Comparison of ENCODE assay signal across 1 cellular context in genomic region chrX:120549483-120550452, GRCh38.
TF ChIP-seq lines count a peak whose summit lies in the region.

No MANE protein-coding gene starts in this region.

TF ChIP-seq in K562, 482 proteins besides CTCF, POLR2A, EP300 and RAD21 (continued from another document and continues in another):
- TF ChIP-seq ELF4 (CRISPR knock-in tag; IDR thresholded peaks at IDR 0.05) = peak; percentile 67; the same call in 1 of the 2 replicates
- TF ChIP-seq DDX20 (tag; IDR thresholded peaks at IDR 0.05; ENCODE audit: low read depth) = no peak
- TF ChIP-seq CBFA2T2 (conservative IDR thresholded peaks at IDR 0.05) = peak; percentile 60
- no peak for TF ChIP-seq FOXP1 (CRISPR knock-in tag; IDR thresholded peaks at IDR 0.05)
- TF ChIP-seq DLX4 (CRISPR knock-in tag; IDR thresholded peaks at IDR 0.05) = no peak
- TF ChIP-seq, protein P1, sequence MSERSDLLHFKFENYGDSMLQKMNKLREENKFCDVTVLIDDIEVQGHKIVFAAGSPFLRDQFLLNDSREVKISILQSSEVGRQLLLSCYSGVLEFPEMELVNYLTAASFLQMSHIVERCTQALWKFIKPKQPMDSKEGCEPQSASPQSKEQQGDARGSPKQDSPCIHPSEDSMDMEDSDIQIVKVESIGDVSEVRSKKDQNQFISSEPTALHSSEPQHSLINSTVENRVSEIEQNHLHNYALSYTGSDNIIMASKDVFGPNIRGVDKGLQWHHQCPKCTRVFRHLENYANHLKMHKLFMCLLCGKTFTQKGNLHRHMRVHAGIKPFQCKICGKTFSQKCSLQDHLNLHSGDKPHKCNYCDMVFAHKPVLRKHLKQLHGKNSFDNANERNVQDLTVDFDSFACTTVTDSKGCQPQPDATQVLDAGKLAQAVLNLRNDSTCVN (CRISPR knock-in tag; IDR thresholded peaks at IDR 0.05) = 0 out of 2 replicates have a peak, but pooled peaks have one; percentile 33
- TF ChIP-seq SRSF7 (optimal IDR thresholded peaks at IDR 0.05; ENCODE audit: low read depth, low read length) = no peak
- TF ChIP-seq ZNF780A (CRISPR knock-in tag; IDR thresholded peaks at IDR 0.05) = no peak
- TF ChIP-seq ZNF707 (CRISPR knock-in tag; conservative IDR thresholded peaks at IDR 0.05) = no peak
- TF ChIP-seq ZFP36 (IDR thresholded peaks at IDR 0.05; ENCODE audit: low read depth, low read length, partially characterized antibody) = no peak
- TF ChIP-seq SPI1 (IDR thresholded peaks at IDR 0.05; ENCODE audit: borderline replicate concordance, low read depth, low read length) = no peak
- 0 out of 2 replicates have a peak, but pooled peaks have one; percentile 35 for TF ChIP-seq ZNF592 (IDR thresholded peaks at IDR 0.05)
- no peak for TF ChIP-seq NFIC (IDR thresholded peaks at IDR 0.05)
- TF ChIP-seq ZBTB2 (IDR thresholded peaks at IDR 0.05) = no peak
- TF ChIP-seq TCF7L2 (IDR thresholded peaks at IDR 0.05; ENCODE audit: low read depth, low read length) = no peak
- peak; percentile 100 for TF ChIP-seq FOSL1 (tag; conservative IDR thresholded peaks at IDR 0.05)
- TF ChIP-seq BCOR (IDR thresholded peaks at IDR 0.05) = no peak
- TF ChIP-seq, protein P2, sequence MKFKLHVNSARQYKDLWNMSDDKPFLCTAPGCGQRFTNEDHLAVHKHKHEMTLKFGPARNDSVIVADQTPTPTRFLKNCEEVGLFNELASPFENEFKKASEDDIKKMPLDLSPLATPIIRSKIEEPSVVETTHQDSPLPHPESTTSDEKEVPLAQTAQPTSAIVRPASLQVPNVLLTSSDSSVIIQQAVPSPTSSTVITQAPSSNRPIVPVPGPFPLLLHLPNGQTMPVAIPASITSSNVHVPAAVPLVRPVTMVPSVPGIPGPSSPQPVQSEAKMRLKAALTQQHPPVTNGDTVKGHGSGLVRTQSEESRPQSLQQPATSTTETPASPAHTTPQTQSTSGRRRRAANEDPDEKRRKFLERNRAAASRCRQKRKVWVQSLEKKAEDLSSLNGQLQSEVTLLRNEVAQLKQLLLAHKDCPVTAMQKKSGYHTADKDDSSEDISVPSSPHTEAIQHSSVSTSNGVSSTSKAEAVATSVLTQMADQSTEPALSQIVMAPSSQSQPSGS (CRISPR knock-in tag; IDR thresholded peaks at IDR 0.05) = no peak
- no peak for TF ChIP-seq HNRNPLL (IDR thresholded peaks at IDR 0.05; ENCODE audit: low read depth, low read length, poor library complexity, severe bottlenecking)
- TF ChIP-seq GABPB2 (CRISPR knock-in tag; conservative IDR thresholded peaks at IDR 0.05) = no peak
- TF ChIP-seq SP1 (CRISPR knock-in tag; IDR thresholded peaks at IDR 0.05) = 0 out of 2 replicates have a peak, but pooled peaks have one; percentile 33
- no peak for TF ChIP-seq TFAM (CRISPR knock-in tag; conservative IDR thresholded peaks at IDR 0.05)
- TF ChIP-seq ZNF143 (CRISPR knock-in tag; IDR thresholded peaks at IDR 0.05) = no peak
- TF ChIP-seq CBX5 (IDR thresholded peaks at IDR 0.05; ENCODE audit: borderline replicate concordance, low read depth) = no peak
- no peak for TF ChIP-seq MYC (IDR thresholded peaks at IDR 0.05; ENCODE audit: low read depth, low read length)
- TF ChIP-seq MYC (CRISPR knock-in tag; IDR thresholded peaks at IDR 0.05; ENCODE audit: borderline replicate concordance, low read depth) = no peak
- TF ChIP-seq, protein P3, sequence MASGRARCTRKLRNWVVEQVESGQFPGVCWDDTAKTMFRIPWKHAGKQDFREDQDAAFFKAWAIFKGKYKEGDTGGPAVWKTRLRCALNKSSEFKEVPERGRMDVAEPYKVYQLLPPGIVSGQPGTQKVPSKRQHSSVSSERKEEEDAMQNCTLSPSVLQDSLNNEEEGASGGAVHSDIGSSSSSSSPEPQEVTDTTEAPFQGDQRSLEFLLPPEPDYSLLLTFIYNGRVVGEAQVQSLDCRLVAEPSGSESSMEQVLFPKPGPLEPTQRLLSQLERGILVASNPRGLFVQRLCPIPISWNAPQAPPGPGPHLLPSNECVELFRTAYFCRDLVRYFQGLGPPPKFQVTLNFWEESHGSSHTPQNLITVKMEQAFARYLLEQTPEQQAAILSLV (tag; IDR thresholded peaks at IDR 0.05) = no peak
- TF ChIP-seq ZKSCAN8 (CRISPR knock-in tag; IDR thresholded peaks at IDR 0.05) = no peak
- TF ChIP-seq KAT2B (IDR thresholded peaks at IDR 0.05; ENCODE audit: low read depth, low read length) = no peak
- no peak for TF ChIP-seq NRF1 (conservative IDR thresholded peaks at IDR 0.05 in 1 of 2, IDR thresholded peaks at IDR 0.05 in 1 of 2)
- TF ChIP-seq, protein P4, sequence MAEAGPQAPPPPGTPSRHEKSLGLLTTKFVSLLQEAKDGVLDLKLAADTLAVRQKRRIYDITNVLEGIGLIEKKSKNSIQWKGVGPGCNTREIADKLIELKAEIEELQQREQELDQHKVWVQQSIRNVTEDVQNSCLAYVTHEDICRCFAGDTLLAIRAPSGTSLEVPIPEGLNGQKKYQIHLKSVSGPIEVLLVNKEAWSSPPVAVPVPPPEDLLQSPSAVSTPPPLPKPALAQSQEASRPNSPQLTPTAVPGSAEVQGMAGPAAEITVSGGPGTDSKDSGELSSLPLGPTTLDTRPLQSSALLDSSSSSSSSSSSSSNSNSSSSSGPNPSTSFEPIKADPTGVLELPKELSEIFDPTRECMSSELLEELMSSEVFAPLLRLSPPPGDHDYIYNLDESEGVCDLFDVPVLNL (CRISPR knock-in tag; IDR thresholded peaks at IDR 0.05; ENCODE audit: low read depth) = no peak
- no peak for TF ChIP-seq FOXK1 (CRISPR knock-in tag; IDR thresholded peaks at IDR 0.05; ENCODE audit: borderline replicate concordance)
- TF ChIP-seq CEBPZ (IDR thresholded peaks at IDR 0.05; ENCODE audit: borderline replicate concordance, low read depth, low read length) = no peak
- no peak for TF ChIP-seq ZNF280B (CRISPR knock-in tag; IDR thresholded peaks at IDR 0.05)
- TF ChIP-seq CHCHD3 (CRISPR knock-in tag; IDR thresholded peaks at IDR 0.05) = no peak
- TF ChIP-seq, protein P5, sequence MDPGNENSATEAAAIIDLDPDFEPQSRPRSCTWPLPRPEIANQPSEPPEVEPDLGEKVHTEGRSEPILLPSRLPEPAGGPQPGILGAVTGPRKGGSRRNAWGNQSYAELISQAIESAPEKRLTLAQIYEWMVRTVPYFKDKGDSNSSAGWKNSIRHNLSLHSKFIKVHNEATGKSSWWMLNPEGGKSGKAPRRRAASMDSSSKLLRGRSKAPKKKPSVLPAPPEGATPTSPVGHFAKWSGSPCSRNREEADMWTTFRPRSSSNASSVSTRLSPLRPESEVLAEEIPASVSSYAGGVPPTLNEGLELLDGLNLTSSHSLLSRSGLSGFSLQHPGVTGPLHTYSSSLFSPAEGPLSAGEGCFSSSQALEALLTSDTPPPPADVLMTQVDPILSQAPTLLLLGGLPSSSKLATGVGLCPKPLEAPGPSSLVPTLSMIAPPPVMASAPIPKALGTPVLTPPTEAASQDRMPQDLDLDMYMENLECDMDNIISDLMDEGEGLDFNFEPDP (CRISPR knock-in tag; IDR thresholded peaks at IDR 0.05) = no peak
- TF ChIP-seq, protein P6, sequence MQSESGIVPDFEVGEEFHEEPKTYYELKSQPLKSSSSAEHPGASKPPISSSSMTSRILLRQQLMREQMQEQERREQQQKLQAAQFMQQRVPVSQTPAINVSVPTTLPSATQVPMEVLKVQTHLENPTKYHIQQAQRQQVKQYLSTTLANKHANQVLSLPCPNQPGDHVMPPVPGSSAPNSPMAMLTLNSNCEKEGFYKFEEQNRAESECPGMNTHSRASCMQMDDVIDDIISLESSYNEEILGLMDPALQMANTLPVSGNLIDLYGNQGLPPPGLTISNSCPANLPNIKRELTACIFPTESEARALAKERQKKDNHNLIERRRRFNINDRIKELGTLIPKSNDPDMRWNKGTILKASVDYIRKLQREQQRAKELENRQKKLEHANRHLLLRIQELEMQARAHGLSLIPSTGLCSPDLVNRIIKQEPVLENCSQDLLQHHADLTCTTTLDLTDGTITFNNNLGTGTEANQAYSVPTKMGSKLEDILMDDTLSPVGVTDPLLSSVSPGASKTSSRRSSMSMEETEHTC (IDR thresholded peaks at IDR 0.05) = no peak
- no peak for TF ChIP-seq ZNF551 (CRISPR knock-in tag; IDR thresholded peaks at IDR 0.05)
- TF ChIP-seq TFE3 (CRISPR knock-in tag; IDR thresholded peaks at IDR 0.05) = no peak
- TF ChIP-seq SMARCA4 (IDR thresholded peaks at IDR 0.05) = peak; percentile 97
- no peak for TF ChIP-seq TAF1 (IDR thresholded peaks at IDR 0.05; ENCODE audit: control insufficient read depth, extremely low read depth, insufficient read depth, low read length, severe bottlenecking)
- no peak for TF ChIP-seq ZBED1 (IDR thresholded peaks at IDR 0.05)
